Comparison of ENCODE assay signal across 8 cellular contexts in genomic region chr16:30091474-30092372, GRCh38. TPM values are rescaled to one million over a fixed set of nuclear protein-coding genes. Genes with fewer than 3 reads are reported as not detected.
DNase-seq lines count a peak whose midpoint lies in the region; ATAC-seq and TF ChIP-seq lines count a peak whose summit lies in the region.

A gene with protein sequence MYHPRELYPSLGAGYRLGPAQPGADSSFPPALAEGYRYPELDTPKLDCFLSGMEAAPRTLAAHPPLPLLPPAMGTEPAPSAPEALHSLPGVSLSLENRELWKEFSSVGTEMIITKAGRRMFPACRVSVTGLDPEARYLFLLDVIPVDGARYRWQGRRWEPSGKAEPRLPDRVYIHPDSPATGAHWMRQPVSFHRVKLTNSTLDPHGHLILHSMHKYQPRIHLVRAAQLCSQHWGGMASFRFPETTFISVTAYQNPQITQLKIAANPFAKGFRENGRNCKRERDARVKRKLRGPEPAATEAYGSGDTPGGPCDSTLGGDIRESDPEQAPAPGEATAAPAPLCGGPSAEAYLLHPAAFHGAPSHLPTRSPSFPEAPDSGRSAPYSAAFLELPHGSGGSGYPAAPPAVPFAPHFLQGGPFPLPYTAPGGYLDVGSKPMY (minus strand): TSS chr16:30091924. CDS start chr16:30091193, 731 bp downstream.

- peak; percentile 82 for TF ChIP-seq CTCF in mucosa of descending colon (IDR thresholded peaks at IDR 0.05)

- peak; percentile 77 for DNase-seq in DMS 273 treated with DMSO at 0.1 percent for 48 hours (lab: John Stamatoyannopoulos, UW)
- peak; percentile 93 for DNase-seq in NT2/D1 (ENCODE audit: low read depth, low spot score)
- peak; percentile 89 for DNase-seq in activated T-cell treated with anti-CD3 and anti-CD28 coated beads for 1 hour (ENCODE audit: low read depth)
- DNase-seq in epidermal melanocyte (ENCODE audit: insufficient read length, low spot score) = peak; percentile 94
- DNase-seq in mucosa of descending colon = peak; percentile 94 to 97 (median 96)
- peak; percentile 79 to 84 for DNase-seq in stimulated activated CD8-positive, alpha-beta memory T cell treated with anti-CD3 and anti-CD28 coated beads, Interleukin-4, amount 100 ng/mL, for 1 hour (ENCODE audit: low read depth in 2 of 2, low spot score in 1 of 2)

- WGBS in HUES64 = 1% methylated on average over 76 of the region's 76 CpGs

- intact Hi-C loops in mucosa of descending colon (cut with DNase I, micrococcal nuclease) = no loop called here

- H3K9ac ChIP-seq in HUES64 (ENCODE audit: low read depth, low read length) (peak within 1 kb of the TSS; percentile 72), NT2/D1 (ENCODE audit: insufficient read length, low read depth) (peak within 1 kb of the TSS; percentile 96)

- H3K36me3 ChIP-seq in HUES64 (ENCODE audit: insufficient read depth, low read length) (peaks cover 6% of the 10 kb centered on the region), NT2/D1 (ENCODE audit: insufficient read depth, insufficient read length, low read length) (peaks cover 12% of the 10 kb centered on the region), mucosa of descending colon (ENCODE audit: low read depth) (no peaks in the 10 kb centered on the region)

- H3K4me1 ChIP-seq in HUES64 (ENCODE audit: insufficient read depth, low read length) (peaks cover 7% of the 10 kb centered on the region; the same call in 1 of the 2 replicates), NT2/D1 (ENCODE audit: insufficient read depth, insufficient read length) (peaks cover 32% of the 10 kb centered on the region), mucosa of descending colon (ENCODE audit: low read depth) (peaks cover 28% of the 10 kb centered on the region)

- peak within 1 kb of the TSS; percentile 70; the same call in 1 of the 2 replicates for H3K27ac ChIP-seq in HUES64 (ENCODE audit: low read depth, low read length)

- H3K27me3 ChIP-seq in HUES64 (ENCODE audit: insufficient read depth, low read length) (no peaks in the 10 kb centered on the region), NT2/D1 (ENCODE audit: insufficient read depth, insufficient read length) (no peaks in the 10 kb centered on the region)

- H3K9me3 ChIP-seq in HUES64 (ENCODE audit: insufficient read depth, low read depth, low read length) (peaks cover 2% of the 10 kb centered on the region; the same call in 1 of the 2 replicates), NT2/D1 (ENCODE audit: insufficient read depth, low read length) (peaks cover 4% of the 10 kb centered on the region), mucosa of descending colon (no peaks in the 10 kb centered on the region)

- ATAC-seq in GM21447 (IDR thresholded peaks at IDR 0.05; ENCODE audit: unreplicated experiment) = peak; percentile 55
- ATAC-seq in mucosa of descending colon = peak; percentile 89

- peak within 1 kb of the TSS; percentile 73 for H3K4me3 ChIP-seq in HUES64 (ENCODE audit: low read length)
- H3K4me3 ChIP-seq in NT2/D1 (ENCODE audit: insufficient read length, low read depth) = peak within 1 kb of the TSS; percentile 82
- H3K4me3 ChIP-seq in mucosa of descending colon = peak within 1 kb of the TSS; percentile 14

RNA-seq across cellular contexts. Expression of the gene that starts here (rescaled TPM):
- polyA plus RNA-seq in HUES64 (2013, experiment 1 of 2) = 3.1 TPM
- 3.2 TPM for polyA plus RNA-seq in HUES64 (2013, experiment 2 of 2)
- 1 to 10 TPM in 1 of 3 donors, under 1 TPM in 2; 0.63 to 1.9 (median 0.90) TPM for total RNA-seq in mucosa of descending colon

Comparison
In these comparisons a context has a peak if more than half of its experiments do, and no peak if none do; other contexts are left out.
1. Peak in every context shown above with its lines: DNase-seq, ATAC-seq, H3K4me3 ChIP-seq and H3K27ac ChIP-seq.
2. H3K4me3 ChIP-seq: peak in every context shown above with its lines; median percentile 82 in NT2/D1; 73 in HUES64; 14 in mucosa of descending colon.